In the genomic region with DNA sequence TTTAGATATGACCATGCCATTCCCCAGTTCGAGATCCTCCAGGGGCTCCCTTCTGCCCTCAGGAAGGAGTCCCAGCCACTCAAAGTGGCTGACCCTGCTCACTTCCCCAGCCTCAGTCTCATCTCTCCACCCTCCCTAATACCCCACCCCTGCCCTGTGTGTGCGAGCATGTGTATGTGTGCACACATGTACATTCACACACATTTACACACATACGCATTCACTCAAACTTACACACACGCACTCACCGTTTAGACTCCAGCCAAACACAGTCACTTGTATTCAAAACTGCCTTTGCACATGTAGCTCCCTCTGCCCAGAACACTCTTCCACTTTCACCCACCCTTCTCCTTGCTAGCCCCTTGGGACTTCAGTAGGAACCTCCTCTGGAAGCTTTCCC, we compare ENCODE assay signal across 25 cellular contexts. TPM values are rescaled to one million over a fixed set of nuclear protein-coding genes. Genes with fewer than 3 reads are reported as not detected.
"Had no signal": no experiment of that assay in that cellular context is flagged by ENCODE, and none has a peak within 500 bp of the region (broad histone marks: within the 10 kb centered on the region; RNA-seq: fewer than 3 reads in every experiment).

No MANE protein-coding gene starts in this region.

- H3K4me3 Mint-ChIP-seq: naive thymus-derived CD4-positive, alpha-beta T cell; nephron progenitor cell; stimulated activated memory B cell treated with anti-CD40 and anti-IgM and Interleukin-4, amounts not matched to agents 10 μg/mL and 1 μg/mL and 100 μg/mL, for 72 hours; stimulated activated naive CD8-positive, alpha-beta T cell treated with anti-CD3 and anti-CD28 coated beads, Interleukin-15, Interleukin-2, amounts not matched to agents 100 ng/mL and 50 ng/mL, for 24 hours had no signal

- H3K27me3 ChIP-seq: heart left ventricle, neutrophil, right lobe of liver, testis, tibial nerve had no signal

- ATAC-seq: naive thymus-derived CD4-positive, alpha-beta T cell had no signal

- H3K27ac ChIP-seq: coronary artery, heart left ventricle, neutrophil, psoas muscle, right lobe of liver, testis, tibial nerve had no signal

- H3K4me1 ChIP-seq: heart left ventricle, psoas muscle, right lobe of liver, testis, tibial nerve had no signal

- H3K27ac Mint-ChIP-seq: nephron progenitor cell; stimulated activated memory B cell treated with anti-CD40 and anti-IgM and Interleukin-4, amounts not matched to agents 10 μg/mL and 1 μg/mL and 100 μg/mL, for 72 hours; stimulated activated naive CD8-positive, alpha-beta T cell treated with anti-CD3 and anti-CD28 coated beads, Interleukin-15, Interleukin-2, amounts not matched to agents 100 ng/mL and 50 ng/mL, for 24 hours had no signal

- DNase-seq: effector CD4-positive, alpha-beta T cell; heart left ventricle; hippocampal formation; kidney glomerular epithelial cell; mammary epithelial cell; naive thymus-derived CD4-positive, alpha-beta T cell; nephron progenitor cell; retina; stimulated activated CD4-positive, alpha-beta T cell treated with anti-CD3 and anti-CD28 coated beads, Interleukin-4, amount 100 ng/mL, for 1 hour; stimulated activated CD8-positive, alpha-beta memory T cell treated with anti-CD3 and anti-CD28 coated beads, Interleukin-4, amount 100 ng/mL, for 48 hours; testis had no signal

- FAIRE-seq: frontal cortex had no signal

- H3K4me3 ChIP-seq: coronary artery, heart left ventricle, psoas muscle, right lobe of liver, testis, tibial nerve had no signal

- H3K36me3 ChIP-seq: heart left ventricle, neutrophil, right lobe of liver, tibial nerve had no signal

- H3K36me3 Mint-ChIP-seq: naive thymus-derived CD4-positive, alpha-beta T cell; stimulated activated memory B cell treated with anti-CD40 and anti-IgM and Interleukin-4, amounts not matched to agents 10 μg/mL and 1 μg/mL and 100 μg/mL, for 72 hours had no signal

- H3K9me3 Mint-ChIP-seq: naive thymus-derived CD4-positive, alpha-beta T cell; nephron progenitor cell; stimulated activated naive CD8-positive, alpha-beta T cell treated with anti-CD3 and anti-CD28 coated beads, Interleukin-15, Interleukin-2, amounts not matched to agents 100 ng/mL and 50 ng/mL, for 24 hours had no signal

- H3K9me3 ChIP-seq: neutrophil, psoas muscle, right lobe of liver, testis had no signal

- H3K27me3 Mint-ChIP-seq: naive thymus-derived CD4-positive, alpha-beta T cell; stimulated activated memory B cell treated with anti-CD40 and anti-IgM and Interleukin-4, amounts not matched to agents 10 μg/mL and 1 μg/mL and 100 μg/mL, for 72 hours; stimulated activated naive CD8-positive, alpha-beta T cell treated with anti-CD3 and anti-CD28 coated beads, Interleukin-15, Interleukin-2, amounts not matched to agents 100 ng/mL and 50 ng/mL, for 24 hours had no signal

RNA-seq across cellular contexts. Expression of a gene that starts 11.4 kb away (rescaled TPM):
- total RNA-seq: dermis microvascular lymphatic vessel endothelial cell; fibroblast of lung; frontal cortex; glomerular endothelial cell; mesenteric fat pad; mononuclear cell; naive thymus-derived CD4-positive, alpha-beta T cell; osteoblast; right lobe of liver; tibial nerve had no signal
